Comparison of ENCODE assay signal across 26 cellular contexts in genomic region chr17:18331879-18332278, GRCh38. TPM values are rescaled to one million over a fixed set of nuclear protein-coding genes. Genes with fewer than 3 reads are reported as not detected.
DNase-seq lines count a peak whose midpoint lies in the region; ATAC-seq and TF ChIP-seq lines count a peak whose summit lies in the region.
"Had no signal": no experiment of that assay in that cellular context is flagged by ENCODE, and none has a peak within 500 bp of the region (broad histone marks: within the 10 kb centered on the region; RNA-seq: fewer than 3 reads in every experiment).

No MANE protein-coding gene starts in this region.

- H3K9me3 Mint-ChIP-seq in T-helper 1 cell treated with Interleukin-12 subunit alpha and Interleukin-12 subunit beta and Interleukin-4 antibody, amounts not matched to agents 30 μg/mL and 1 μg/mL, for 36 hours: no peaks in the 10 kb centered on the region
- no peaks in the 10 kb centered on the region for H3K9me3 Mint-ChIP-seq in CD4-positive, CD25-positive, alpha-beta regulatory T cell
- no peaks in the 10 kb centered on the region for H3K9me3 Mint-ChIP-seq in T-cell
- H3K9me3 Mint-ChIP-seq in central memory CD8-positive, alpha-beta T cell: no peaks in the 10 kb centered on the region
- H3K9me3 Mint-ChIP-seq: dendritic cell treated with granulocyte-macrophage colony-stimulating factor and Interleukin-4, amounts not matched to agents 40 ng/mL and 50 ng/mL, for 4 days; stimulated activated naive CD8-positive, alpha-beta T cell treated with anti-CD3 and anti-CD28 coated beads, Interleukin-15, Interleukin-2, amounts not matched to agents 100 ng/mL and 50 ng/mL, for 24 hours had no signal

- CTCF ChIA-PET in T-cell (lab: Charles Lee) (interaction anchor here in 1 of 2 donors (0.6 kb wide), 1 partner anchor 644 kb away, joined by 4 read pairs; no protein-coding TSS in a partner anchor), A673 (lab: Charles Lee) (no interaction called here)

- H3K36me3 ChIP-seq in CD4-positive, CD25-positive, alpha-beta regulatory T cell (ENCODE audit: control insufficient read depth, insufficient read depth, low read length): peaks cover 54% of the 10 kb centered on the region
- H3K36me3 ChIP-seq in A673 (ENCODE audit: insufficient read depth, low read length, poor library complexity, severe bottlenecking): peaks cover 19% of the 10 kb centered on the region

- H3K4me1 ChIP-seq in CD4-positive, CD25-positive, alpha-beta regulatory T cell (ENCODE audit: control insufficient read depth, insufficient read depth, low read length, poor library complexity, severe bottlenecking): no peaks in the 10 kb centered on the region
- H3K4me1 ChIP-seq in A673 (ENCODE audit: insufficient read depth, low read length, poor library complexity, severe bottlenecking): no peaks in the 10 kb centered on the region
- H3K4me1 ChIP-seq: Caco-2 had no signal

- no peaks in the 10 kb centered on the region for H3K9me3 ChIP-seq in CD4-positive, CD25-positive, alpha-beta regulatory T cell (ENCODE audit: control insufficient read depth in 2 of 2, low read length in 2 of 2)
- no peaks in the 10 kb centered on the region for H3K9me3 ChIP-seq in A673 (ENCODE audit: low read depth, low read length, poor library complexity, severe bottlenecking)
- H3K9me3 ChIP-seq: Caco-2, tibial nerve had no signal

- POLR2A ChIA-PET in T-cell (lab: Charles Lee): no interaction called here
- POLR2A ChIA-PET in A673 (lab: Charles Lee; ENCODE audit: low non-redundant PET): no interaction called here

- H3K4me3 Mint-ChIP-seq in T-helper 1 cell treated with Interleukin-12 subunit alpha and Interleukin-12 subunit beta and Interleukin-4 antibody, amounts not matched to agents 30 μg/mL and 1 μg/mL, for 36 hours: peak overlapping the region; percentile 59
- H3K4me3 Mint-ChIP-seq in CD4-positive, CD25-positive, alpha-beta regulatory T cell: peak overlapping the region in 1 of 4 donors; percentile 41
- H3K4me3 Mint-ChIP-seq in T-cell: peak overlapping the region in 1 of 3 donors; percentile 53
- peak overlapping the region; percentile 32 for H3K4me3 Mint-ChIP-seq in central memory CD8-positive, alpha-beta T cell
- H3K4me3 Mint-ChIP-seq: dendritic cell treated with granulocyte-macrophage colony-stimulating factor and Interleukin-4, amounts not matched to agents 40 ng/mL and 50 ng/mL, for 4 days; stimulated activated naive CD8-positive, alpha-beta T cell treated with anti-CD3 and anti-CD28 coated beads, Interleukin-15, Interleukin-2, amounts not matched to agents 100 ng/mL and 50 ng/mL, for 24 hours had no signal

- intact Hi-C loops in A673 (cut with micrococcal nuclease; ENCODE audit: unreplicated experiment): no loop called here

- no peak for DNase-seq in T-helper 1 cell
- no peak for DNase-seq in CD4-positive, CD25-positive, alpha-beta regulatory T cell
- DNase-seq in T-cell: peak in 5 of 34 experiments; percentile 10 to 43 (median 11)
- no peak for DNase-seq in central memory CD8-positive, alpha-beta T cell (ENCODE audit: low spot score in 2 of 2)
- no peak for DNase-seq in OCI-M1 (lab: John Stamatoyannopoulos, UW)
- no peak for DNase-seq in A673 (ENCODE audit: low spot score)
- DNase-seq in RPMI8226: no peak
- DNase-seq: activated CD4-positive, alpha-beta T cell treated with anti-CD3 and anti-CD28 coated beads for 1 hour; amniotic stem cell; Caco-2; head of caudate nucleus; Karpas-422; left colon; mesenchymal stem cell; NCI-H187; retina; SHP77; stimulated activated CD4-positive, alpha-beta T cell treated with anti-CD3 and anti-CD28 coated beads, Interleukin-4, amount 100 ng/mL, for 1 hour had no signal

- no TSS peak for BruUV-seq in A673 (replicated peaks; lab: Mats Ljungman, UMichigan)

- H3K36me3 Mint-ChIP-seq in T-helper 1 cell treated with Interleukin-12 subunit alpha and Interleukin-12 subunit beta and Interleukin-4 antibody, amounts not matched to agents 30 μg/mL and 1 μg/mL, for 36 hours (ENCODE audit: low read depth): peaks cover 11% of the 10 kb centered on the region
- peaks cover 12% of the 10 kb centered on the region for H3K36me3 Mint-ChIP-seq in CD4-positive, CD25-positive, alpha-beta regulatory T cell
- peaks cover 14% of the 10 kb centered on the region for H3K36me3 Mint-ChIP-seq in T-cell
- H3K36me3 Mint-ChIP-seq in central memory CD8-positive, alpha-beta T cell (ENCODE audit: insufficient read depth): peaks cover 22% of the 10 kb centered on the region

- ATAC-seq in CD4-positive, CD25-positive, alpha-beta regulatory T cell (ENCODE audit: low read depth in 2 of 2): no peak
- ATAC-seq in T-cell (replicated peaks in 1 of 4): peak in 3 of 4 experiments; percentile 51 to 83 (median 77)
- ATAC-seq in central memory CD8-positive, alpha-beta T cell (replicated peaks; ENCODE audit: extremely low read depth, poor library complexity, severe bottlenecking): peak; percentile 70

- H3K27me3 ChIP-seq in CD4-positive, CD25-positive, alpha-beta regulatory T cell (ENCODE audit: control insufficient read depth, insufficient read depth, low read length): no peaks in the 10 kb centered on the region
- no peaks in the 10 kb centered on the region for H3K27me3 ChIP-seq in A673 (replicated peaks; ENCODE audit: insufficient read depth, low read depth, low read length, poor library complexity)
- H3K27me3 ChIP-seq: tibial nerve had no signal

- H3K27me3 Mint-ChIP-seq in T-helper 1 cell treated with Interleukin-12 subunit alpha and Interleukin-12 subunit beta and Interleukin-4 antibody, amounts not matched to agents 30 μg/mL and 1 μg/mL, for 36 hours (ENCODE audit: low read depth): no peaks in the 10 kb centered on the region
- no peaks in the 10 kb centered on the region for H3K27me3 Mint-ChIP-seq in CD4-positive, CD25-positive, alpha-beta regulatory T cell
- H3K27me3 Mint-ChIP-seq in T-cell: no peaks in the 10 kb centered on the region
- H3K27me3 Mint-ChIP-seq in central memory CD8-positive, alpha-beta T cell: no peaks in the 10 kb centered on the region
- H3K27me3 Mint-ChIP-seq: dendritic cell treated with granulocyte-macrophage colony-stimulating factor and Interleukin-4, amounts not matched to agents 40 ng/mL and 50 ng/mL, for 4 days; stimulated activated naive CD8-positive, alpha-beta T cell treated with anti-CD3 and anti-CD28 coated beads, Interleukin-15, Interleukin-2, amounts not matched to agents 100 ng/mL and 50 ng/mL, for 24 hours had no signal

- H3K4me1 Mint-ChIP-seq in T-helper 1 cell treated with Interleukin-12 subunit alpha and Interleukin-12 subunit beta and Interleukin-4 antibody, amounts not matched to agents 30 μg/mL and 1 μg/mL, for 36 hours (ENCODE audit: low read depth): peaks cover 8% of the 10 kb centered on the region
- H3K4me1 Mint-ChIP-seq in CD4-positive, CD25-positive, alpha-beta regulatory T cell: peaks cover 4 to 9% (median 7%) of the 10 kb centered on the region in 4 donors
- peaks cover 12 to 16% (median 14%) of the 10 kb centered on the region in 3 donors for H3K4me1 Mint-ChIP-seq in T-cell
- H3K4me1 Mint-ChIP-seq in central memory CD8-positive, alpha-beta T cell: peaks cover 11% of the 10 kb centered on the region

- no peak for TF ChIP-seq CTCF in A673 (conservative IDR thresholded peaks at IDR 0.05; ENCODE audit: low read depth, low read length)

- H3K4me3 ChIP-seq in CD4-positive, CD25-positive, alpha-beta regulatory T cell (ENCODE audit: low read depth, low read length): no peak overlapping the region
- no peak overlapping the region for H3K4me3 ChIP-seq in A673 (ENCODE audit: low read depth, low read length, poor library complexity, severe bottlenecking)
- H3K4me3 ChIP-seq: tibial nerve had no signal

- H3K27ac Mint-ChIP-seq in T-helper 1 cell treated with Interleukin-12 subunit alpha and Interleukin-12 subunit beta and Interleukin-4 antibody, amounts not matched to agents 30 μg/mL and 1 μg/mL, for 36 hours: peak overlapping the region; percentile 83
- H3K27ac Mint-ChIP-seq in CD4-positive, CD25-positive, alpha-beta regulatory T cell: peak overlapping the region in 2 of 3 donors; percentile 25 to 65
- peak overlapping the region; percentile 84 to 91 for H3K27ac Mint-ChIP-seq in T-cell
- peak overlapping the region; percentile 79 for H3K27ac Mint-ChIP-seq in central memory CD8-positive, alpha-beta T cell (ENCODE audit: low read depth)
- H3K27ac Mint-ChIP-seq: dendritic cell treated with granulocyte-macrophage colony-stimulating factor and Interleukin-4, amounts not matched to agents 40 ng/mL and 50 ng/mL, for 4 days; stimulated activated naive CD8-positive, alpha-beta T cell treated with anti-CD3 and anti-CD28 coated beads, Interleukin-15, Interleukin-2, amounts not matched to agents 100 ng/mL and 50 ng/mL, for 24 hours had no signal

- H3K27ac ChIP-seq in CD4-positive, CD25-positive, alpha-beta regulatory T cell (ENCODE audit: insufficient read depth, low read length, poor library complexity, severe bottlenecking): no peak overlapping the region
- no peak overlapping the region for H3K27ac ChIP-seq in A673 (ENCODE audit: low read depth, low read length, poor library complexity, severe bottlenecking)
- H3K27ac ChIP-seq: 22Rv1, tibial nerve had no signal

RNA-seq across cellular contexts. Expression of gene SMCR8, which starts 16.8 kb away (rescaled TPM):
- 48.3 TPM for total RNA-seq in CD4-positive, CD25-positive, alpha-beta regulatory T cell
- polyA plus RNA-seq in CD4-positive, CD25-positive, alpha-beta regulatory T cell: 1 to 10 TPM; 3.5 to 6.3 (median 5.2) TPM
- total RNA-seq in T-cell (10 to 100 TPM; 38.7 to 46.4 (median 45.9) TPM), A673 (2021) (22.9 and 23.5 TPM in 2 replicates)

RNA-seq across cellular contexts. Expression of gene TOP3A, which starts 17.1 kb away (rescaled TPM):
- total RNA-seq in CD4-positive, CD25-positive, alpha-beta regulatory T cell: 50.4 TPM
- polyA plus RNA-seq in CD4-positive, CD25-positive, alpha-beta regulatory T cell: 10 to 100 TPM; 17.0 to 19.7 (median 18.4) TPM
- total RNA-seq in T-cell (10 to 100 TPM; 34.0 to 60.4 (median 52.8) TPM), A673 (2021) (100 and 104 TPM in 2 replicates)

RNA-seq across cellular contexts. Expression of gene SHMT1, which starts 31.5 kb away (rescaled TPM):
- 19.0 TPM for total RNA-seq in CD4-positive, CD25-positive, alpha-beta regulatory T cell
- 10 to 100 TPM; 31.5 to 44.7 (median 35.9) TPM for polyA plus RNA-seq in CD4-positive, CD25-positive, alpha-beta regulatory T cell
- 10 to 100 TPM in 3 of 5 donors, 1 to 10 TPM in 2; 8.3 to 14.7 (median 13.1) TPM for total RNA-seq in T-cell
- 54.0 and 63.5 TPM in 2 replicates for total RNA-seq in A673 (2021)

RNA-seq across cellular contexts. Expression of gene EVPLL, which starts 45.7 kb away (rescaled TPM):
- not detected for total RNA-seq in CD4-positive, CD25-positive, alpha-beta regulatory T cell
- under 1 TPM in 1 of 4 donors, not detected in 3; 0.25 TPM for polyA plus RNA-seq in CD4-positive, CD25-positive, alpha-beta regulatory T cell
- total RNA-seq in T-cell (not detected), A673 (2021) (not detected in 2 replicates)
- total RNA-seq: Caco-2, cardiac septum, HT1080, osteocyte, tibial nerve had no signal

Comparison
In these comparisons a context has a peak if more than half of its experiments do, and no peak if none do; other contexts are left out.
1. ATAC-seq: peak in T-cell (3 of 4) and central memory CD8-positive, alpha-beta T cell (single experiment); none in CD4-positive, CD25-positive, alpha-beta regulatory T cell (0 of 2).
2. Peak in every context shown above with its lines, with median percentiles within 50 percentile points of each other: H3K27ac Mint-ChIP-seq.